In the genomic region with DNA sequence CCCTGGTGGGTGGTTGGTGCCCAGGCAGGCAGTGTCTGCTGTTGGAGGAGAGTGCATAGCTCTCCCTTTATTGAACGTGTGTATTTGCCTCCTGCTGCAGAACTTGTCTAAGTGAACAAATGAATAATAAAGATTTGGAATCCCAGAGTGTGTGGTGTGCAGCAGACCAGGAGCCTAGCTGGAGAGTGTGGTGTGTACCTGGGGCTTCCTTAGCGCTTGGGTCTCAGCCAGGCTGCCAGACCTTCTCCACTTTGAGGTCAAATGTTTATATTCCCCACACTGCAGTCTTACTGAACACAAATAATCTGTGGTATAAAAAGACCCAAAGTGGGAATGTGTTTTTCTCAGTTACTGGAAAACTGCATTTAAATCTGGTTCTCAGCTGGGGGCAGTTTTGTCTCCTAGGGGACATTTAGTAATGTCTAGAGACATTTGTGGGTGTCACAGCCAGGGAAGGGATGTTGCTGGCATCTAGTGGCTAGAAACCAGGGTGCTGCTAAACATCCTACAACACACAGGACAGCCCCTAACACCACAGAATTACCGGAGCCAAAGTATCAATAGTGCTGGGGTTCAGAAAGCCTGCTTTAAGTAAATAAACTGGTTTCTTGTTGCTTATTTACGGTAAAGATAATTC, we compare ENCODE assay signal across 9 cellular contexts. TPM values are rescaled to one million over a fixed set of nuclear protein-coding genes. Genes with fewer than 3 reads are reported as not detected.
DNase-seq lines count a peak whose midpoint lies in the region; ATAC-seq and TF ChIP-seq lines count a peak whose summit lies in the region.
"Had no signal": no experiment of that assay in that cellular context is flagged by ENCODE, and none has a peak within 500 bp of the region (broad histone marks: within the 10 kb centered on the region; RNA-seq: fewer than 3 reads in every experiment).

No MANE protein-coding gene starts in this region.

- WGBS in esophagus muscularis mucosa = 61% methylated on average over 4 of the region's 4 CpGs
- WGBS in thyroid gland, 2 donors = 57 to 62% methylated on average over 4 of the region's 4 CpGs

- TF ChIP-seq CTCF in OCI-LY1 (IDR thresholded peaks at IDR 0.05; ENCODE audit: low read length) (peak; percentile 77), esophagus muscularis mucosa (IDR thresholded peaks at IDR 0.05) (peak in 2 of 3 experiments; percentile 31 to 60), thyroid gland (IDR thresholded peaks at IDR 0.05) (peak in 4 of 6 experiments; percentile 38 to 58 (median 46)), right atrium auricular region (IDR thresholded peaks at IDR 0.05) (peak in 1 of 2 donors; percentile 37)

- H4K20me1 ChIP-seq in OCI-LY1 (ENCODE audit: insufficient read depth, low read length) = no peaks in the 10 kb centered on the region

- H3F3A ChIP-seq in OCI-LY1 (ENCODE audit: insufficient read depth, low read length) = no peaks in the 10 kb centered on the region

- no peak for TF ChIP-seq POLR2A in esophagus muscularis mucosa (IDR thresholded peaks at IDR 0.05; ENCODE audit: low read depth)
- TF ChIP-seq POLR2A in thyroid gland (IDR thresholded peaks at IDR 0.05) = no peak

- H3K27ac ChIP-seq in OCI-LY1 (ENCODE audit: low read depth, low read length, poor library complexity, severe bottlenecking) (peak overlapping the region; percentile 98), esophagus muscularis mucosa (replicated peaks in 1 of 4) (no peak overlapping the region), thyroid gland (peak overlapping the region; percentile 57 to 72 (median 67)), right atrium auricular region (no peak overlapping the region)

- intact Hi-C loops in left cardiac atrium (cut with DNase I) (no loop called here), cardiac septum (cut with DNase I) (no loop called here), esophagus muscularis mucosa (cut with DNase I) (loop anchor here (5.0 kb wide), 1 partner anchor 70 kb away; no protein-coding TSS in a partner anchor), thyroid gland (cut with DNase I) (no loop called here)

- no peak overlapping the region for H3K4me3 ChIP-seq in OCI-LY1 (ENCODE audit: low read depth, low read length, poor library complexity, severe bottlenecking)
- no peak overlapping the region for H3K4me3 ChIP-seq in esophagus muscularis mucosa
- H3K4me3 ChIP-seq in thyroid gland (replicated peaks in 1 of 3) = no peak overlapping the region
- no peak overlapping the region for H3K4me3 ChIP-seq in right atrium auricular region

- no peak overlapping the region for H2AFZ ChIP-seq in OCI-LY1 (ENCODE audit: low read length)

- DNase-seq in left cardiac atrium = peak; percentile 3
- no peak for DNase-seq in cardiac septum (ENCODE audit: low spot score)
- no peak for DNase-seq in esophagus muscularis mucosa (ENCODE audit: extremely low spot score)
- peak; percentile 73 to 74 for DNase-seq in thyroid gland
- no peak for DNase-seq in right atrium auricular region (ENCODE audit: low spot score)

- no peak overlapping the region; the same call in 1 of the 2 replicates for H3K9ac ChIP-seq in OCI-LY1 (ENCODE audit: low read length)

- H3K27me3 ChIP-seq in OCI-LY1 (ENCODE audit: insufficient read depth, low read length) (no peaks in the 10 kb centered on the region), esophagus muscularis mucosa (no peaks in the 10 kb centered on the region), thyroid gland (no peaks in the 10 kb centered on the region), right atrium auricular region (no peaks in the 10 kb centered on the region)

- H3K79me2 ChIP-seq in OCI-LY1 (ENCODE audit: insufficient read depth, low read length) = peaks cover 7% of the 10 kb centered on the region; the same call in 1 of the 2 replicates

- H3K4me1 ChIP-seq in OCI-LY1 (ENCODE audit: insufficient read depth, low read length, severe bottlenecking) (peaks cover 68% of the 10 kb centered on the region), esophagus muscularis mucosa (peaks cover 11 to 19% (median 15%) of the 10 kb centered on the region in 4 donors), thyroid gland (peaks cover 33 to 46% of the 10 kb centered on the region in 2 donors), right atrium auricular region (peaks cover 0 to 9% of the 10 kb centered on the region in 2 donors)

- no peak for TF ChIP-seq EP300 in esophagus muscularis mucosa (IDR thresholded peaks at IDR 0.05)

- peak overlapping the region; percentile 10; the same call in 1 of the 2 replicates for H3K4me2 ChIP-seq in OCI-LY1 (ENCODE audit: low read length)

- no peaks in the 10 kb centered on the region for H3K36me3 ChIP-seq in OCI-LY1 (ENCODE audit: insufficient read depth, low read length)
- peaks cover 0 to 56% (median 33%) of the 10 kb centered on the region in 4 donors for H3K36me3 ChIP-seq in esophagus muscularis mucosa
- peaks cover 8 to 9% of the 10 kb centered on the region in 2 donors for H3K36me3 ChIP-seq in thyroid gland
- no peaks in the 10 kb centered on the region for H3K36me3 ChIP-seq in right atrium auricular region

- no peaks in the 10 kb centered on the region for H3K9me2 ChIP-seq in OCI-LY1 (ENCODE audit: low read depth, low read length)

- ATAC-seq in left cardiac atrium (no peak), GM19467 (IDR thresholded peaks at IDR 0.05; ENCODE audit: unreplicated experiment) (no peak), GM21529 (IDR thresholded peaks at IDR 0.05; ENCODE audit: unreplicated experiment) (no peak)

- H3K9me3 ChIP-seq in OCI-LY1 (ENCODE audit: low read length) = no peaks in the 10 kb centered on the region
- H3K9me3 ChIP-seq in esophagus muscularis mucosa = no peaks in the 10 kb centered on the region
- H3K9me3 ChIP-seq in thyroid gland = no peaks in the 10 kb centered on the region
- H3K9me3 ChIP-seq in right atrium auricular region = no peaks in the 10 kb centered on the region

RNA-seq across cellular contexts. Expression of a gene that starts 23.6 kb away (rescaled TPM):
- 1 to 10 TPM; 1.9 to 3.7 TPM for total RNA-seq in left cardiac atrium
- 6.7 TPM for total RNA-seq in cardiac septum
- total RNA-seq in esophagus muscularis mucosa = 10 to 100 TPM in 1 of 4 donors, 1 to 10 TPM in 3; 5.4 to 11.1 (median 7.1) TPM
- 10 to 100 TPM; 26.1 to 37.9 (median 34.9) TPM for total RNA-seq in thyroid gland
- total RNA-seq in right atrium auricular region = 1 to 10 TPM; 2.0 to 5.0 TPM

RNA-seq across cellular contexts. Expression of a gene that starts 41.2 kb away (rescaled TPM):
- total RNA-seq in left cardiac atrium (not detected), cardiac septum (not detected), esophagus muscularis mucosa (under 1 TPM in 3 of 4 donors, not detected in 1; 0.50 to 0.78 (median 0.57) TPM), thyroid gland (1 to 10 TPM; 2.7 to 3.7 (median 3.0) TPM), right atrium auricular region (not detected)
- total RNA-seq: activated CD8-positive, alpha-beta memory T cell treated with anti-CD3 and anti-CD28 coated beads for 36 hours had no signal

Comparison
In these comparisons a context has a peak if more than half of its experiments do, and no peak if none do; other contexts are left out.
1. DNase-seq: peak in left cardiac atrium (single experiment) and thyroid gland (2 of 2); none in cardiac septum (single experiment), esophagus muscularis mucosa (single experiment) and right atrium auricular region (single experiment).
2. H3K27ac ChIP-seq: peak in OCI-LY1 (single experiment) and thyroid gland (3 of 3); none in esophagus muscularis mucosa (0 of 4) and right atrium auricular region (0 of 2).